31 cellular contexts compared by ENCODE assay signal in genomic region chr3:48225587-48225986, GRCh38. TPM values are rescaled to one million over a fixed set of nuclear protein-coding genes. Genes with fewer than 3 reads are reported as not detected.
DNase-seq lines count a peak whose midpoint lies in the region; FAIRE-seq and TF ChIP-seq lines count a peak whose summit lies in the region.
"Had no signal": no experiment of that assay in that cellular context is flagged by ENCODE, and none has a peak within 500 bp of the region (broad histone marks: within the 10 kb centered on the region; RNA-seq: fewer than 3 reads in every experiment).

No MANE protein-coding gene starts in this region.

- H3K79me2 ChIP-seq in OCI-LY1 (ENCODE audit: insufficient read depth, low read length) = no peaks in the 10 kb centered on the region

- no peak overlapping the region for H2BK5ac ChIP-seq in neuronal stem cell (ENCODE audit: low read length)

- no peak for TF ChIP-seq POLR2A in adrenal gland (IDR thresholded peaks at IDR 0.05)

- peak overlapping the region; percentile 5 for H3K18ac ChIP-seq in neuronal stem cell (ENCODE audit: low read length)

- H3K36me3 ChIP-seq in OCI-LY1 (ENCODE audit: insufficient read depth, low read length) (no peaks in the 10 kb centered on the region), colonic mucosa (no peaks in the 10 kb centered on the region), neuronal stem cell (replicated peaks in 1 of 2; ENCODE audit: control insufficient read depth in 2 of 2, insufficient read depth in 2 of 2, low read length in 2 of 2) (no peaks in the 10 kb centered on the region), H7 (replicated peaks; ENCODE audit: control insufficient read depth, insufficient read depth, low read length) (no peaks in the 10 kb centered on the region), adrenal gland (replicated peaks in 1 of 2) (no peaks in the 10 kb centered on the region)
- H3K36me3 ChIP-seq: BLaER1 treated with 17β-estradiol and CSF1 and Interleukin-3, amounts not matched to agents 10 nM and 100 nM; HAP-1; SJSA1 had no signal

- intact Hi-C loops in colonic mucosa (cut with DNase I) = no loop called here
- intact Hi-C loops in adrenal gland (cut with DNase I) = no loop called here

- no peak overlapping the region; the same call in 1 of the 2 replicates for H3K9ac ChIP-seq in OCI-LY1 (ENCODE audit: low read length)
- no peak overlapping the region for H3K9ac ChIP-seq in colonic mucosa (ENCODE audit: low read depth in 2 of 2, low read length in 2 of 2)
- peak overlapping the region; percentile 38 for H3K9ac ChIP-seq in neuronal stem cell (ENCODE audit: low read depth, low read length, poor library complexity)
- H3K9ac ChIP-seq: KMS-11 had no signal

- H2BK120ac ChIP-seq in neuronal stem cell (ENCODE audit: low read depth, low read length) = no peak overlapping the region

- H2AK5ac ChIP-seq in neuronal stem cell (ENCODE audit: low read depth, low read length) = no peak overlapping the region

- H3K27me3 ChIP-seq in OCI-LY1 (ENCODE audit: insufficient read depth, low read length) = no peaks in the 10 kb centered on the region
- H3K27me3 ChIP-seq in colonic mucosa = no peaks in the 10 kb centered on the region
- peaks cover 0 to 24% (median 0%) of the 10 kb centered on the region in 3 experiments for H3K27me3 ChIP-seq in neuronal stem cell (ENCODE audit: control insufficient read depth in 3 of 3, insufficient read depth in 3 of 3, low read depth in 1 of 3, low read length in 3 of 3)
- H3K27me3 ChIP-seq in H7 (ENCODE audit: control insufficient read depth, insufficient read depth, low read length) = no peaks in the 10 kb centered on the region
- no peaks in the 10 kb centered on the region for H3K27me3 ChIP-seq in adrenal gland
- H3K27me3 ChIP-seq: BLaER1 treated with 17β-estradiol and CSF1 and Interleukin-3, amounts not matched to agents 10 nM and 100 nM; SJSA1 had no signal

- H3F3A ChIP-seq in OCI-LY1 (ENCODE audit: insufficient read depth, low read length) = no peaks in the 10 kb centered on the region; the same call in 1 of the 2 replicates

- no peak overlapping the region for H3K14ac ChIP-seq in neuronal stem cell (ENCODE audit: low read length)

- no peak overlapping the region for H4K8ac ChIP-seq in neuronal stem cell (ENCODE audit: low read depth, low read length)

- H3K27ac ChIP-seq in OCI-LY1 (ENCODE audit: low read depth, low read length, poor library complexity, severe bottlenecking) = peak overlapping the region; percentile 96
- H3K27ac ChIP-seq in colonic mucosa = no peak overlapping the region
- no peak overlapping the region for H3K27ac ChIP-seq in neuronal stem cell (replicated peaks; ENCODE audit: low read length)
- no peak overlapping the region for H3K27ac ChIP-seq in adrenal gland
- H3K27ac ChIP-seq: HL-60, KMS-11, SJSA1 had no signal

- no peaks in the 10 kb centered on the region for H3K79me1 ChIP-seq in neuronal stem cell (ENCODE audit: low read depth, low read length)

- no peak for FAIRE-seq in frontal cortex (lab: Jason Lieb, UNC)
- FAIRE-seq: D721Med had no signal

- H3K23ac ChIP-seq in neuronal stem cell (ENCODE audit: low read depth, low read length, poor library complexity) = no peak overlapping the region

- WGBS in neuronal stem cell (ENCODE audit: extremely low coverage in 2 of 2, insufficient read length in 2 of 2, insufficient replicate concordance in 1 of 2), 2 donors = no CpG with 5 or more reads among the region's 3 CpGs
- 86 to 90% (median 86%) methylated on average over 3 of the region's 3 CpGs for WGBS in adrenal gland, 4 donors

- no peak overlapping the region for H3K4me3 ChIP-seq in OCI-LY1 (ENCODE audit: low read depth, low read length, poor library complexity, severe bottlenecking)
- H3K4me3 ChIP-seq in colonic mucosa = no peak overlapping the region
- no peak overlapping the region for H3K4me3 ChIP-seq in neuronal stem cell (ENCODE audit: low read length in 2 of 2)
- no peak overlapping the region for H3K4me3 ChIP-seq in H7 (ENCODE audit: insufficient read depth, low read depth, low read length)
- H3K4me3 ChIP-seq in adrenal gland = no peak overlapping the region
- H3K4me3 ChIP-seq: BLaER1 treated with 17β-estradiol and CSF1 and Interleukin-3, amounts not matched to agents 10 nM and 100 nM; GM23338; HAP-1; SJSA1 had no signal

- no peaks in the 10 kb centered on the region for H3K9me2 ChIP-seq in OCI-LY1 (ENCODE audit: low read depth, low read length)

- H3K4me2 ChIP-seq in OCI-LY1 (ENCODE audit: low read length) = no peak overlapping the region
- H3K4me2 ChIP-seq in neuronal stem cell (ENCODE audit: insufficient read depth, low read length, poor library complexity, severe bottlenecking) = no peak overlapping the region
- H3K4me2 ChIP-seq: GM23338, KMS-11 had no signal

- H2BK15ac ChIP-seq in neuronal stem cell (ENCODE audit: low read length) = no peak overlapping the region

- H3K4me1 ChIP-seq in OCI-LY1 (ENCODE audit: insufficient read depth, low read length, severe bottlenecking) (peaks cover 56% of the 10 kb centered on the region), colonic mucosa (no peaks in the 10 kb centered on the region), neuronal stem cell (ENCODE audit: control insufficient read depth in 2 of 2, insufficient read depth in 1 of 2, low read depth in 1 of 2, low read length in 2 of 2) (peaks cover 0 to 3% of the 10 kb centered on the region in 2 donors), adrenal gland (replicated peaks in 1 of 2) (no peaks in the 10 kb centered on the region)
- H3K4me1 ChIP-seq: HAP-1, SJSA1 had no signal

- H2AFZ ChIP-seq in OCI-LY1 (ENCODE audit: low read length) = no peak overlapping the region
- no peak overlapping the region for H2AFZ ChIP-seq in neuronal stem cell (ENCODE audit: low read length)
- H2AFZ ChIP-seq: GM23338 had no signal

- TF ChIP-seq CTCF in OCI-LY1 (IDR thresholded peaks at IDR 0.05; ENCODE audit: low read length) (no peak), colonic mucosa (IDR thresholded peaks at IDR 0.05) (no peak), adrenal gland (IDR thresholded peaks at IDR 0.05) (no peak)

- H4K91ac ChIP-seq in neuronal stem cell (ENCODE audit: low read depth, low read length, poor library complexity) = no peak overlapping the region

- no peak overlapping the region for H3K4ac ChIP-seq in neuronal stem cell (ENCODE audit: low read length)

- no peak overlapping the region for H2BK12ac ChIP-seq in neuronal stem cell (ENCODE audit: low read length)

- no peaks in the 10 kb centered on the region for H4K20me1 ChIP-seq in OCI-LY1 (ENCODE audit: insufficient read depth, low read length)
- H4K20me1 ChIP-seq: BLaER1 treated with 17β-estradiol and CSF1 and Interleukin-3, amounts not matched to agents 10 nM and 100 nM had no signal

- DNase-seq in AG08396 (ENCODE audit: low spot score) (peak; percentile 2), colonic mucosa (peak; percentile 44), neuronal stem cell (ENCODE audit: low spot score) (no peak), H7 (no peak), adrenal gland (no peak), frontal cortex (ENCODE audit: low spot score in 2 of 2) (no peak), NCI-H1417 (lab: John Stamatoyannopoulos, UW) (no peak)
- DNase-seq: 8988T; CD4-positive, alpha-beta T cell; DMS53; NCI-H1048; NCI-H1417 treated with DMSO at 0.1 percent for 48 hours; NCI-H1694 treated with DMSO at 0.1 percent for 48 hours; NCI-H2081; NCI-H2227 treated with DMSO at 0.1 percent for 48 hours; NCI-H69; PC-3; Right ventricle myocardium superior; RPMI8226 had no signal

- no peaks in the 10 kb centered on the region for H3K9me3 ChIP-seq in OCI-LY1 (ENCODE audit: low read length)
- H3K9me3 ChIP-seq in colonic mucosa = no peaks in the 10 kb centered on the region
- H3K9me3 ChIP-seq in neuronal stem cell (replicated peaks in 1 of 2; ENCODE audit: control insufficient read depth in 2 of 2, insufficient read depth in 1 of 2, low read depth in 1 of 2, low read length in 2 of 2) = peaks cover 0 to 2% of the 10 kb centered on the region in 2 donors
- H3K9me3 ChIP-seq in adrenal gland (replicated peaks in 1 of 3) = no peaks in the 10 kb centered on the region
- H3K9me3 ChIP-seq: BLaER1 treated with 17β-estradiol and CSF1 and Interleukin-3, amounts not matched to agents 10 nM and 100 nM; HAP-1; SJSA1 had no signal

RNA-seq across cellular contexts. Expression of gene CAMP, which starts 2.3 kb away (rescaled TPM):
- total RNA-seq in colonic mucosa (not detected), adrenal gland (not detected), frontal cortex (not detected)
- polyA plus RNA-seq in neuronal stem cell (2013, experiment 1 of 2) = not detected
- polyA plus RNA-seq in neuronal stem cell (2013, experiment 2 of 2) = not detected
- total RNA-seq in H7 (2014; rRNA removed; shearing (Covaris generic)) = not detected in 2 replicates
- polyA plus RNA-seq in adrenal gland = under 1 TPM in 2 of 3 donors, not detected in 1; 0.17 to 0.56 TPM
- total RNA-seq: CD4-positive, alpha-beta T cell; Daoy; G401; GM23338; NCI-H460; PC-3; Right ventricle myocardium superior; SJSA1 had no signal
- polyA plus RNA-seq: GM23338 had no signal

RNA-seq across cellular contexts. Expression of gene ZNF589, which starts 15.3 kb away (rescaled TPM):
- total RNA-seq in colonic mucosa (10 to 100 TPM in 1 of 2 donors, 1 to 10 TPM in 1; 5.2 to 11.2 TPM), adrenal gland (10 to 100 TPM in 7 of 8 donors, 1 to 10 TPM in 1; 8.7 to 30.9 (median 12.6) TPM), frontal cortex (23.2 TPM)
- 28.2 TPM for polyA plus RNA-seq in neuronal stem cell (2013, experiment 1 of 2)
- polyA plus RNA-seq in neuronal stem cell (2013, experiment 2 of 2) = 29.0 TPM
- total RNA-seq in H7 (2014; rRNA removed; shearing (Covaris generic)) = 42.6 and 47.4 TPM in 2 replicates
- polyA plus RNA-seq in adrenal gland = 10 to 100 TPM in 2 of 3 donors, 1 to 10 TPM in 1; 4.1 to 22.5 (median 11.6) TPM

RNA-seq across cellular contexts. Expression of gene CDC25A, which starts 37.4 kb away (rescaled TPM):
- 10 to 100 TPM in 1 of 2 donors, 1 to 10 TPM in 1; 5.3 to 23.7 TPM for total RNA-seq in colonic mucosa
- polyA plus RNA-seq in neuronal stem cell (2013, experiment 1 of 2) = 26.0 TPM
- polyA plus RNA-seq in neuronal stem cell (2013, experiment 2 of 2) = 24.4 TPM
- total RNA-seq in H7 (2014; rRNA removed; shearing (Covaris generic)) = 72.3 and 79.1 TPM in 2 replicates
- 1 to 10 TPM; 1.0 to 2.2 (median 1.3) TPM for total RNA-seq in adrenal gland
- 1 to 10 TPM in 1 of 3 donors, under 1 TPM in 2; 0.57 to 3.0 (median 0.64) TPM for polyA plus RNA-seq in adrenal gland
- total RNA-seq in frontal cortex = 4.5 TPM
- polyA plus RNA-seq: IgD-negative memory B cell had no signal

Comparison
In these comparisons a context has a peak if more than half of its experiments do, and no peak if none do; other contexts are left out.
1. DNase-seq: peak in AG08396 (single experiment) and colonic mucosa (single experiment); none in neuronal stem cell (single experiment), H7 (single experiment), adrenal gland (0 of 7), frontal cortex (0 of 2) and NCI-H1417 (0 of 3).